13 cellular contexts compared by ENCODE assay signal in the genomic region with DNA sequence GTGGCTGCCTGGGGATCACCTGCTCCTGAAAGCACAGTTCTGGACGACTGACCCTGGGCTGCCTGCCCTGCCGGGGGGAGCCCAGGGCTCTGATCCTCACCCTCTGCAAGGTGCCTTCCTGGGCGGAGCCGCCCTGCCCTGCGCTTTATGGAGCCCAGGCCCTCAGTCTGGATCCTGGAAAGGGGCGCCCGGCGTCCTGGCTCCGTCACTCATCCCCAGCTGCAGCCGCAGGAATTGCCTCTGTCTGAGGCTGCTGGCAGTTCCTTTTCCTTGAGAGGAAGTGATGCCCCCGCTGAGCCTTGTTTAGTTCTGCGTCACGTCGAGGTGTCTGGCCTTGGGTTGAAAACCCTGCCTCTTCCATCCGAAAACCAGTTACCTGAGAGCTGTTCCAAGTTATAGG. TPM values are rescaled to one million over a fixed set of nuclear protein-coding genes. Genes with fewer than 3 reads are reported as not detected.
A peak's percentile ranks its signal among the peaks of the same experiment; 100 is the strongest.
DNase-seq lines count a peak whose midpoint lies in the region; ATAC-seq and TF ChIP-seq lines count a peak whose summit lies in the region.
"Had no signal": no experiment of that assay in that cellular context is flagged by ENCODE, and none has a peak within 500 bp of the region (broad histone marks: within the 10 kb centered on the region; RNA-seq: fewer than 3 reads in every experiment).

No MANE protein-coding gene starts in this region.

- 52 to 65% methylated on average over 15 of the region's 15 CpGs for WGBS in lung, 2 donors
- WGBS in thyroid gland, 2 donors: 83 to 90% methylated on average over 10 to 15 of the region's 15 CpGs

- no peaks in the 10 kb centered on the region for H3K9me3 Mint-ChIP-seq in activated CD4-positive, alpha-beta T cell treated with anti-CD3 and anti-CD28 coated beads, Interleukin-2, amount 10 ng/mL, durations not matched to agents 24 days and 14 days
- H3K9me3 Mint-ChIP-seq: activated CD8-positive, alpha-beta T cell treated with anti-CD3 and anti-CD28 coated beads for 36 hours; neural progenitor cell; stimulated activated memory B cell treated with anti-CD40 and anti-IgM and Interleukin-4, amounts not matched to agents 10 μg/mL and 1 μg/mL and 100 μg/mL, for 72 hours had no signal

- peaks cover 5% of the 10 kb centered on the region for H3K36me3 Mint-ChIP-seq in activated CD4-positive, alpha-beta T cell treated with anti-CD3 and anti-CD28 coated beads, Interleukin-2, amount 10 ng/mL, durations not matched to agents 24 days and 14 days (ENCODE audit: low read depth)
- H3K36me3 Mint-ChIP-seq: neural progenitor cell had no signal

- H3K27me3 ChIP-seq in HUES48 (ENCODE audit: control insufficient read depth, insufficient read depth, low read length) (no peaks in the 10 kb centered on the region), lung (ENCODE audit: control insufficient read depth, insufficient read depth) (no peaks in the 10 kb centered on the region), thyroid gland (no peaks in the 10 kb centered on the region)
- H3K27me3 ChIP-seq: MG63 had no signal

- H3K27ac ChIP-seq in HUES48 (ENCODE audit: low read depth, low read length) (peak overlapping the region; percentile 4), lung (ENCODE audit: low read depth in 1 of 2, low read length in 1 of 2) (peak overlapping the region; percentile 97), thyroid gland (peak overlapping the region; percentile 9 to 96 (median 94))
- H3K27ac ChIP-seq: neural progenitor cell had no signal

- H3K27me3 Mint-ChIP-seq in activated CD4-positive, alpha-beta T cell treated with anti-CD3 and anti-CD28 coated beads, Interleukin-2, amount 10 ng/mL, durations not matched to agents 24 days and 14 days: no peaks in the 10 kb centered on the region
- H3K27me3 Mint-ChIP-seq: activated CD8-positive, alpha-beta T cell treated with anti-CD3 and anti-CD28 coated beads for 36 hours; stimulated activated memory B cell treated with anti-CD40 and anti-IgM and Interleukin-4, amounts not matched to agents 10 μg/mL and 1 μg/mL and 100 μg/mL, for 72 hours had no signal

- H3K9me3 ChIP-seq in HUES48 (ENCODE audit: control insufficient read depth, insufficient read depth, low read length) (no peaks in the 10 kb centered on the region), lung (ENCODE audit: control insufficient read depth in 2 of 2, insufficient read depth in 1 of 2, low read length in 1 of 2) (no peaks in the 10 kb centered on the region), thyroid gland (no peaks in the 10 kb centered on the region)
- H3K9me3 ChIP-seq: MG63 had no signal

- peaks cover 33% of the 10 kb centered on the region for H3K4me1 ChIP-seq in HUES48 (ENCODE audit: control insufficient read depth, insufficient read depth, low read length)
- peaks cover 7 to 30% of the 10 kb centered on the region in 2 donors for H3K4me1 ChIP-seq in lung (ENCODE audit: control insufficient read depth in 2 of 2, insufficient read depth in 2 of 2, low read length in 2 of 2)
- H3K4me1 ChIP-seq in thyroid gland: peaks cover 36 to 64% of the 10 kb centered on the region in 2 donors

- H3K4me3 Mint-ChIP-seq in activated CD4-positive, alpha-beta T cell treated with anti-CD3 and anti-CD28 coated beads, Interleukin-2, amount 10 ng/mL, durations not matched to agents 24 days and 14 days: no peak overlapping the region
- H3K4me3 Mint-ChIP-seq: activated CD8-positive, alpha-beta T cell treated with anti-CD3 and anti-CD28 coated beads for 36 hours; stimulated activated memory B cell treated with anti-CD40 and anti-IgM and Interleukin-4, amounts not matched to agents 10 μg/mL and 1 μg/mL and 100 μg/mL, for 72 hours had no signal

- peaks cover 21% of the 10 kb centered on the region for H3K4me1 Mint-ChIP-seq in activated CD4-positive, alpha-beta T cell treated with anti-CD3 and anti-CD28 coated beads, Interleukin-2, amount 10 ng/mL, durations not matched to agents 24 days and 14 days

- peaks cover 13% of the 10 kb centered on the region for H3K36me3 ChIP-seq in HUES48 (ENCODE audit: control insufficient read depth, insufficient read depth, low read length)
- H3K36me3 ChIP-seq in lung (ENCODE audit: control insufficient read depth in 2 of 2, insufficient read depth in 2 of 2, low read length in 2 of 2): peaks cover 5 to 24% of the 10 kb centered on the region in 2 donors
- peaks cover 13 to 16% of the 10 kb centered on the region in 2 donors for H3K36me3 ChIP-seq in thyroid gland
- H3K36me3 ChIP-seq: neural progenitor cell had no signal

- no peak overlapping the region for H3K27ac Mint-ChIP-seq in activated CD4-positive, alpha-beta T cell treated with anti-CD3 and anti-CD28 coated beads, Interleukin-2, amount 10 ng/mL, durations not matched to agents 24 days and 14 days
- H3K27ac Mint-ChIP-seq: stimulated activated memory B cell treated with anti-CD40 and anti-IgM and Interleukin-4, amounts not matched to agents 10 μg/mL and 1 μg/mL and 100 μg/mL, for 72 hours had no signal

- intact Hi-C loops in thyroid gland (cut with DNase I): no loop called here
- intact Hi-C loops in activated CD4-positive, alpha-beta T cell treated with anti-CD3 and anti-CD28 coated beads, Interleukin-2, amount 10 ng/mL, durations not matched to agents 24 days and 14 days (cut with micrococcal nuclease): no loop called here

- DNase-seq in choroid plexus epithelial cell (ENCODE audit: low read depth): peak; percentile 45
- no peak for DNase-seq in lung (ENCODE audit: low spot score)
- peak in 1 of 2 donors; percentile 62 for DNase-seq in thyroid gland
- no peak for DNase-seq in NCI-H748 (lab: John Stamatoyannopoulos, UW; ENCODE audit: unreplicated experiment)
- DNase-seq in SIG-M5 treated with dmso at 0.1 percent for 504 hours (lab: John Stamatoyannopoulos, UW; ENCODE audit: unreplicated experiment): no peak
- no peak for DNase-seq in activated CD4-positive, alpha-beta T cell treated with anti-CD3 and anti-CD28 coated beads, Interleukin-2, amount 10 ng/mL, durations not matched to agents 24 days and 14 days
- DNase-seq: activated CD8-positive, alpha-beta T cell treated with anti-CD3 and anti-CD28 coated beads for 36 hours; activated naive CD4-positive, alpha-beta T cell; foreskin melanocyte; MG63 had no signal

- no peak overlapping the region for H3K9ac ChIP-seq in HUES48 (ENCODE audit: low read depth, low read length)
- H3K9ac ChIP-seq: neural progenitor cell had no signal

- no peak for ATAC-seq in lung (ENCODE audit: insufficient read depth, low FRiP score)
- ATAC-seq: activated CD8-positive, alpha-beta T cell treated with anti-CD3 and anti-CD28 coated beads for 36 hours; stimulated activated memory B cell treated with anti-CD40 and anti-IgM and Interleukin-4, amounts not matched to agents 10 μg/mL and 1 μg/mL and 100 μg/mL, for 72 hours had no signal

- TF ChIP-seq POLR2A in thyroid gland (IDR thresholded peaks at IDR 0.05): no peak

- no peak for TF ChIP-seq CTCF in choroid plexus epithelial cell (conservative IDR thresholded peaks at IDR 0.05; ENCODE audit: low read depth, low read length)
- no peak for TF ChIP-seq CTCF in lung (IDR thresholded peaks at IDR 0.05; ENCODE audit: control extremely low read depth, extremely low read depth)
- no peak for TF ChIP-seq CTCF in thyroid gland (IDR thresholded peaks at IDR 0.05)

- H3K4me3 ChIP-seq in HUES48 (ENCODE audit: low read depth, low read length) (no peak overlapping the region), choroid plexus epithelial cell (ENCODE audit: low read depth, low read length) (no peak overlapping the region), lung (no peak overlapping the region), thyroid gland (replicated peaks in 1 of 3) (no peak overlapping the region)
- H3K4me3 ChIP-seq: MG63, neural progenitor cell had no signal

RNA-seq across cellular contexts. Expression of a gene that starts 5.2 kb away (rescaled TPM):
- 10 to 100 TPM; 17.0 to 58.5 TPM for total RNA-seq in lung
- polyA plus RNA-seq in lung: 10 to 100 TPM; 54.7 to 76.7 TPM
- 10 to 100 TPM; 16.8 to 26.7 (median 21.7) TPM for total RNA-seq in thyroid gland
- 42.9 and 45.5 TPM in 2 replicates for total RNA-seq in activated CD4-positive, alpha-beta T cell treated with anti-CD3 and anti-CD28 coated beads, Interleukin-2, amount 10 ng/mL, durations not matched to agents 24 days and 14 days

RNA-seq across cellular contexts. Expression of a gene that starts 20.3 kb away (rescaled TPM):
- total RNA-seq in lung (10 to 100 TPM in 1 of 2 donors, 1 to 10 TPM in 1; 1.8 to 11.8 TPM), thyroid gland (1 to 10 TPM in 1 of 4 donors, under 1 TPM in 3; 0.44 to 3.0 (median 0.70) TPM)
- polyA plus RNA-seq in lung: 1 to 10 TPM; 6.8 to 9.9 TPM
- total RNA-seq in activated CD4-positive, alpha-beta T cell treated with anti-CD3 and anti-CD28 coated beads, Interleukin-2, amount 10 ng/mL, durations not matched to agents 24 days and 14 days: not detected in 2 replicates
- total RNA-seq: activated CD8-positive, alpha-beta T cell treated with anti-CD3 and anti-CD28 coated beads for 36 hours had no signal

RNA-seq across cellular contexts. Expression of a gene that starts 31.5 kb away (rescaled TPM):
- total RNA-seq in lung (100 to 1,000 TPM in 1 of 2 donors, 10 to 100 TPM in 1; 31.2 to 121 TPM), thyroid gland (10 to 100 TPM; 34.5 to 72.3 (median 65.5) TPM)
- polyA plus RNA-seq in lung: 10 to 100 TPM; 45.8 to 46.2 TPM
- total RNA-seq in activated CD4-positive, alpha-beta T cell treated with anti-CD3 and anti-CD28 coated beads, Interleukin-2, amount 10 ng/mL, durations not matched to agents 24 days and 14 days: 89.5 and 94.3 TPM in 2 replicates

RNA-seq across cellular contexts. Expression of a gene that starts 34.1 kb away (rescaled TPM):
- total RNA-seq in lung (10 to 100 TPM; 10.7 to 30.9 TPM), thyroid gland (10 to 100 TPM; 28.1 to 65.6 (median 50.2) TPM)
- polyA plus RNA-seq in lung: 10 to 100 TPM; 52.8 to 86.7 TPM
- total RNA-seq in activated CD4-positive, alpha-beta T cell treated with anti-CD3 and anti-CD28 coated beads, Interleukin-2, amount 10 ng/mL, durations not matched to agents 24 days and 14 days: 58.0 and 58.5 TPM in 2 replicates

Comparison
In these comparisons a context has a peak if more than half of its experiments do, and no peak if none do; other contexts are left out.
1. H3K27ac ChIP-seq: peak in every context shown above with its lines; median percentile 97 in lung; 94 in thyroid gland; 4 in HUES48.